In genomic region chr1:21773585-21773984, GRCh38 we compare ENCODE assay signal across 1 cellular context.
TF ChIP-seq lines count a peak whose summit lies in the region.

No MANE protein-coding gene starts in this region.

TF ChIP-seq in GM12878, 131 proteins besides CTCF, POLR2A, EP300 and RAD21:
- TF ChIP-seq IKZF2 (IDR thresholded peaks at IDR 0.05) (no peak), CBX5 (IDR thresholded peaks at IDR 0.05; ENCODE audit: low read depth) (no peak), ZNF24 (IDR thresholded peaks at IDR 0.05) (no peak), REST (IDR thresholded peaks at IDR 0.05; ENCODE audit: low read depth, low read length) (no peak), KLF5 (IDR thresholded peaks at IDR 0.05; ENCODE audit: partially characterized antibody) (no peak), RUNX3 (IDR thresholded peaks at IDR 0.05; ENCODE audit: low read length) (peak; percentile 40; the same call in 1 of the 2 replicates), IKZF1 (conservative IDR thresholded peaks at IDR 0.05) (0 out of 2 replicates have a peak, but pooled peaks have one; percentile 20), TCF3 (IDR thresholded peaks at IDR 0.05; ENCODE audit: borderline replicate concordance, insufficient read depth, low read depth, low read length) (no peak), BACH1 (IDR thresholded peaks at IDR 0.05; ENCODE audit: borderline replicate concordance) (no peak), ZNF384 (IDR thresholded peaks at IDR 0.05; ENCODE audit: borderline replicate concordance, low read depth, low read length) (no peak), BHLHE40 (IDR thresholded peaks at IDR 0.05; ENCODE audit: borderline replicate concordance in 1 of 2, low read depth in 2 of 2, low read length in 1 of 2) (peak; percentile 49 to 62; a peak in 2 of 4 replicates), SIX5 (IDR thresholded peaks at IDR 0.05; ENCODE audit: low read depth, low read length, severe bottlenecking) (no peak), JUNB (IDR thresholded peaks at IDR 0.05) (no peak), SIN3A (IDR thresholded peaks at IDR 0.05; ENCODE audit: low read depth, low read length) (no peak)
